Comparison of ENCODE assay signal across 7 cellular contexts in the genomic region with DNA sequence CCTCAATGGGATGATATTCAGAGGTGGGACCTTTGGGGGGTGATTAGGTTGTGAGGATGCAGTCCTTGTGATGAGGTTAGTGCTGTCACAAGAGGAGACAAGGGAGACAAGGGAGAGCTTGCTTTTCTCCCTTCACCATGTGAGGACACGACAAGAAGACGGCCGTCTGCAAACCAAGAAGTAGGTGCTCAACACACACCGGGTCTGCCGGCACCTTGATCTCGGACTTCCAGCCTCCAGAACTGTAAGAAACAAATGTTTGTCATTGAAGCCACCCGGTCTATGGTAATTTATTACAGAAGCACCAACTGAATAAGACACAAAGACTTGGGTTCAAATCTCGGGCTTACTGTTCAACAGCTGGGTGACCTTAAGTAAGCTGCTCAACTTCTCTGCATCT.
"Had no signal": no experiment of that assay in that cellular context is flagged by ENCODE, and none has a peak within 500 bp of the region (broad histone marks: within the 10 kb centered on the region; RNA-seq: fewer than 3 reads in every experiment).

No MANE protein-coding gene starts in this region.

- DNase-seq: IMR-90, KBM-7, KG1 had no signal

- ATAC-seq: HepG2, K562 had no signal

- FAIRE-seq: HepG2, HTR-8/SVneo, K562 had no signal

- H3K27ac ChIP-seq: HL-60 had no signal

- H3K4me3 ChIP-seq: K562 had no signal
